In genomic region chr1:163914785-163915413, GRCh38 we compare ENCODE assay signal across 1 cellular context.
A peak's percentile ranks its signal among the peaks of the same experiment; 100 is the strongest.
TF ChIP-seq lines count a peak whose summit lies in the region.

No MANE protein-coding gene starts in this region.

TF ChIP-seq in GM12878, 131 proteins besides CTCF, POLR2A, EP300 and RAD21 (continued from another document):
- TF ChIP-seq, protein P1, sequence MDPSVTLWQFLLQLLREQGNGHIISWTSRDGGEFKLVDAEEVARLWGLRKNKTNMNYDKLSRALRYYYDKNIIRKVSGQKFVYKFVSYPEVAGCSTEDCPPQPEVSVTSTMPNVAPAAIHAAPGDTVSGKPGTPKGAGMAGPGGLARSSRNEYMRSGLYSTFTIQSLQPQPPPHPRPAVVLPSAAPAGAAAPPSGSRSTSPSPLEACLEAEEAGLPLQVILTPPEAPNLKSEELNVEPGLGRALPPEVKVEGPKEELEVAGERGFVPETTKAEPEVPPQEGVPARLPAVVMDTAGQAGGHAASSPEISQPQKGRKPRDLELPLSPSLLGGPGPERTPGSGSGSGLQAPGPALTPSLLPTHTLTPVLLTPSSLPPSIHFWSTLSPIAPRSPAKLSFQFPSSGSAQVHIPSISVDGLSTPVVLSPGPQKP (IDR thresholded peaks at IDR 0.05; ENCODE audit: low read depth, low read length): no peak
- TF ChIP-seq ZNF217 (IDR thresholded peaks at IDR 0.05): no peak
- TF ChIP-seq NRF1 (conservative IDR thresholded peaks at IDR 0.05; ENCODE audit: low read depth, low read length): no peak
- TF ChIP-seq HDAC2 (IDR thresholded peaks at IDR 0.05): no peak
- TF ChIP-seq STAT1 (conservative IDR thresholded peaks at IDR 0.05): no peak
- TF ChIP-seq JUNB (IDR thresholded peaks at IDR 0.05): peak; percentile 74
- TF ChIP-seq RB1 (IDR thresholded peaks at IDR 0.05; ENCODE audit: borderline replicate concordance): no peak
- no peak for TF ChIP-seq SRF (IDR thresholded peaks at IDR 0.05; ENCODE audit: low read depth in 2 of 2, low read length in 2 of 2)
- TF ChIP-seq EED (IDR thresholded peaks at IDR 0.05; ENCODE audit: low read depth): no peak
- TF ChIP-seq BCL11A (IDR thresholded peaks at IDR 0.05; ENCODE audit: low read depth, low read length): no peak
- no peak for TF ChIP-seq SIX5 (IDR thresholded peaks at IDR 0.05; ENCODE audit: low read depth, low read length, severe bottlenecking)
- TF ChIP-seq MEF2B (IDR thresholded peaks at IDR 0.05; ENCODE audit: partially characterized antibody, poor library complexity, severe bottlenecking): peak; percentile 69
- TF ChIP-seq HCFC1 (IDR thresholded peaks at IDR 0.05; ENCODE audit: low read length): no peak
- peak; percentile 45 for TF ChIP-seq BMI1 (IDR thresholded peaks at IDR 0.05; ENCODE audit: borderline replicate concordance)
- TF ChIP-seq EGR1 (IDR thresholded peaks at IDR 0.05; ENCODE audit: borderline replicate concordance in 1 of 2, low read depth in 2 of 2, low read length in 2 of 2): no peak
- TF ChIP-seq, protein P2, sequence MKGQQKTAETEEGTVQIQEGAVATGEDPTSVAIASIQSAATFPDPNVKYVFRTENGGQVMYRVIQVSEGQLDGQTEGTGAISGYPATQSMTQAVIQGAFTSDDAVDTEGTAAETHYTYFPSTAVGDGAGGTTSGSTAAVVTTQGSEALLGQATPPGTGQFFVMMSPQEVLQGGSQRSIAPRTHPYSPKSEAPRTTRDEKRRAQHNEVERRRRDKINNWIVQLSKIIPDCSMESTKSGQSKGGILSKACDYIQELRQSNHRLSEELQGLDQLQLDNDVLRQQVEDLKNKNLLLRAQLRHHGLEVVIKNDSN (IDR thresholded peaks at IDR 0.05; ENCODE audit: borderline replicate concordance, extremely low read length, insufficient read depth, low read depth, low read length): no peak
- TF ChIP-seq, protein P3, sequence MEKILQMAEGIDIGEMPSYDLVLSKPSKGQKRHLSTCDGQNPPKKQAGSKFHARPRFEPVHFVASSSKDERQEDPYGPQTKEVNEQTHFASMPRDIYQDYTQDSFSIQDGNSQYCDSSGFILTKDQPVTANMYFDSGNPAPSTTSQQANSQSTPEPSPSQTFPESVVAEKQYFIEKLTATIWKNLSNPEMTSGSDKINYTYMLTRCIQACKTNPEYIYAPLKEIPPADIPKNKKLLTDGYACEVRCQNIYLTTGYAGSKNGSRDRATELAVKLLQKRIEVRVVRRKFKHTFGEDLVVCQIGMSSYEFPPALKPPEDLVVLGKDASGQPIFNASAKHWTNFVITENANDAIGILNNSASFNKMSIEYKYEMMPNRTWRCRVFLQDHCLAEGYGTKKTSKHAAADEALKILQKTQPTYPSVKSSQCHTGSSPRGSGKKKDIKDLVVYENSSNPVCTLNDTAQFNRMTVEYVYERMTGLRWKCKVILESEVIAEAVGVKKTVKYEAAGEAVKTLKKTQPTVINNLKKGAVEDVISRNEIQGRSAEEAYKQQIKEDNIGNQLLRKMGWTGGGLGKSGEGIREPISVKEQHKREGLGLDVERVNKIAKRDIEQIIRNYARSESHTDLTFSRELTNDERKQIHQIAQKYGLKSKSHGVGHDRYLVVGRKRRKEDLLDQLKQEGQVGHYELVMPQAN (conservative IDR thresholded peaks at IDR 0.05): no peak
- peak; percentile 85 for TF ChIP-seq MTA2 (IDR thresholded peaks at IDR 0.05; ENCODE audit: low read depth)
- TF ChIP-seq, protein P4, sequence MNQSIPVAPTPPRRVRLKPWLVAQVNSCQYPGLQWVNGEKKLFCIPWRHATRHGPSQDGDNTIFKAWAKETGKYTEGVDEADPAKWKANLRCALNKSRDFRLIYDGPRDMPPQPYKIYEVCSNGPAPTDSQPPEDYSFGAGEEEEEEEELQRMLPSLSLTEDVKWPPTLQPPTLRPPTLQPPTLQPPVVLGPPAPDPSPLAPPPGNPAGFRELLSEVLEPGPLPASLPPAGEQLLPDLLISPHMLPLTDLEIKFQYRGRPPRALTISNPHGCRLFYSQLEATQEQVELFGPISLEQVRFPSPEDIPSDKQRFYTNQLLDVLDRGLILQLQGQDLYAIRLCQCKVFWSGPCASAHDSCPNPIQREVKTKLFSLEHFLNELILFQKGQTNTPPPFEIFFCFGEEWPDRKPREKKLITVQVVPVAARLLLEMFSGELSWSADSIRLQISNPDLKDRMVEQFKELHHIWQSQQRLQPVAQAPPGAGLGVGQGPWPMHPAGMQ (IDR thresholded peaks at IDR 0.05; ENCODE audit: borderline replicate concordance): no peak
- no peak for TF ChIP-seq ZNF384 (IDR thresholded peaks at IDR 0.05; ENCODE audit: borderline replicate concordance, low read depth, low read length)
- TF ChIP-seq RFX5 (IDR thresholded peaks at IDR 0.05; ENCODE audit: low read depth, low read length): no peak
- no peak for TF ChIP-seq KLF5 (IDR thresholded peaks at IDR 0.05; ENCODE audit: partially characterized antibody)
- TF ChIP-seq, protein P5, sequence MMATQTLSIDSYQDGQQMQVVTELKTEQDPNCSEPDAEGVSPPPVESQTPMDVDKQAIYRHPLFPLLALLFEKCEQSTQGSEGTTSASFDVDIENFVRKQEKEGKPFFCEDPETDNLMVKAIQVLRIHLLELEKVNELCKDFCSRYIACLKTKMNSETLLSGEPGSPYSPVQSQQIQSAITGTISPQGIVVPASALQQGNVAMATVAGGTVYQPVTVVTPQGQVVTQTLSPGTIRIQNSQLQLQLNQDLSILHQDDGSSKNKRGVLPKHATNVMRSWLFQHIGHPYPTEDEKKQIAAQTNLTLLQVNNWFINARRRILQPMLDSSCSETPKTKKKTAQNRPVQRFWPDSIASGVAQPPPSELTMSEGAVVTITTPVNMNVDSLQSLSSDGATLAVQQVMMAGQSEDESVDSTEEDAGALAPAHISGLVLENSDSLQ (IDR thresholded peaks at IDR 0.05): no peak
- no peak for TF ChIP-seq ETV6 (conservative IDR thresholded peaks at IDR 0.05 in 1 of 2, IDR thresholded peaks at IDR 0.05 in 1 of 2; ENCODE audit: borderline replicate concordance in 1 of 2, low read depth in 1 of 2)
- TF ChIP-seq REST (IDR thresholded peaks at IDR 0.05; ENCODE audit: low read depth, low read length): no peak
- 0 out of 2 replicates have a peak, but pooled peaks have one; percentile 44 for TF ChIP-seq NBN (IDR thresholded peaks at IDR 0.05)
- no peak for TF ChIP-seq USF2 (IDR thresholded peaks at IDR 0.05; ENCODE audit: borderline replicate concordance, low read depth, low read length)
- TF ChIP-seq RELB (IDR thresholded peaks at IDR 0.05; ENCODE audit: low read depth): peak; percentile 67; the same call in 1 of the 2 replicates
- no peak for TF ChIP-seq POU2F2 (IDR thresholded peaks at IDR 0.05; ENCODE audit: borderline replicate concordance, low read depth, low read length)
- TF ChIP-seq MEF2A (IDR thresholded peaks at IDR 0.05; ENCODE audit: insufficient read depth, low read depth, low read length): peak; percentile 46; the same call in 1 of the 2 replicates
- no peak for TF ChIP-seq TCF12 (IDR thresholded peaks at IDR 0.05; ENCODE audit: low read depth, low read length)
- TF ChIP-seq ZBTB4 (CRISPR knock-in tag; IDR thresholded peaks at IDR 0.05): no peak
- TF ChIP-seq CREB1 (IDR thresholded peaks at IDR 0.05; ENCODE audit: low read depth): no peak
- 0 out of 2 replicates have a peak, but pooled peaks have one; percentile 29 for TF ChIP-seq IKZF1 (conservative IDR thresholded peaks at IDR 0.05)
- TF ChIP-seq ZSCAN29 (IDR thresholded peaks at IDR 0.05): no peak
- peak; percentile 94 for TF ChIP-seq MLLT1 (IDR thresholded peaks at IDR 0.05)
